In the genomic region with DNA sequence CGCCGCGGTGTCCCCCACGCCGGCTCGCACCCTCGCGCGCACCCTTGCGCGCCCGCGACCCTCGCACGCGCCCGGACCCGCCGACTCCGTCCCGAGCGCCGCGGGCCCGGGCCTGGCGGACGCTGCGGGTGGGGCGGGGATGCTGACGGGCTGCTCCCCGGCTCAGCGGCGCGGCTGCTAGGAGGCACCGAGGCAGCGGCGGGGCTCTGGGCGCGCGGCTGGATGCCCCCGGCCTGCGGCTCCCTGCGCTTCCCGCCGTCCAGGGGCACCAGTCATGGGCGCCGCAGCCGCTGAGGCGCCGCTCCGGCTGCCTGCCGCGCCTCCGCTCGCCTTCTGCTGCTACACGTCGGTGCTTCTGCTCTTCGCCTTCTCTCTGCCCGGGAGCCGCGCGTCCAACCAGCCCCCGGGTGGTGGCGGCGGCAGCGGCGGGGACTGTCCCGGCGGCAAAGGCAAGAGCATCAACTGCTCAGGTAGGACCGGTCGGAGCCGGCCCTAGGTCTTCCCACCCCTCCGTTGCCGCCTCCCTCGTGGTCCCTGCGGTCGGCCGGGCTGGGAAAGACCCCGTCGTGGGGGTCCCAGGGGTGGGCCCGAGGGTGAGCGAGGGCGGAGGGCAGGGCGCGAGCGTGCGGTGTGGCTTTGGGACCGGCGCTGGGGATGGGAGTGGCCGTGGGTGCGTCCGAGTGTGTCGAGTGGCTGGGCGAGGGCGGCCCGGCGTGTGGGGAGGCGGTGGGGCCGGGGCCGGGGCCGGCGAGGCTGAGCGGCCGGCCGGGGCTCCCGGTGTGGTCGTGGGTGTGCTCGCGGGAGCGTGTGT, we compare ENCODE assay signal across 8 cellular contexts. TPM values are rescaled to one million over a fixed set of nuclear protein-coding genes. Genes with fewer than 3 reads are reported as not detected.
DNase-seq lines count a peak whose midpoint lies in the region; ATAC-seq and TF ChIP-seq lines count a peak whose summit lies in the region.

No MANE protein-coding gene starts in this region.

- dilution Hi-C loops in mammary epithelial cell (cut with HindIII; ENCODE audit: low sequenced_read_pairs): no loop called here

- H3K9me3 ChIP-seq in Caco-2: no peaks in the 10 kb centered on the region
- no peaks in the 10 kb centered on the region for H3K9me3 ChIP-seq in mammary epithelial cell (replicated peaks; ENCODE audit: insufficient read depth, low read length)

- TF ChIP-seq CTCF in Caco-2 (IDR thresholded peaks at IDR 0.05; ENCODE audit: insufficient read depth in 1 of 2, low read depth in 1 of 2, low read length in 1 of 2, severe bottlenecking in 1 of 2, unreplicated experiment in 1 of 2): no peak
- no peak for TF ChIP-seq CTCF in HL-60 (IDR thresholded peaks at IDR 0.05; ENCODE audit: insufficient read depth, low read length)
- no peak for TF ChIP-seq CTCF in mammary epithelial cell (conservative IDR thresholded peaks at IDR 0.05 in 1 of 2, IDR thresholded peaks at IDR 0.05 in 1 of 2; ENCODE audit: extremely low read depth in 1 of 2, insufficient read depth in 1 of 2, low read depth in 1 of 2, low read length in 2 of 2)

- peak overlapping the region; percentile 98 for H3K4me2 ChIP-seq in mammary epithelial cell (ENCODE audit: insufficient read depth, low read depth, low read length)

- no peaks in the 10 kb centered on the region for H3K27me3 ChIP-seq in Caco-2 (replicated peaks; ENCODE audit: control insufficient read depth, insufficient read depth, low read length)
- H3K27me3 ChIP-seq in HL-60 (ENCODE audit: insufficient read depth, poor library complexity, severe bottlenecking): peaks cover 30% of the 10 kb centered on the region
- no peaks in the 10 kb centered on the region for H3K27me3 ChIP-seq in mammary epithelial cell (ENCODE audit: insufficient read depth, low read length)

- H3K4me3 ChIP-seq in Caco-2 (ENCODE audit: low read depth, low read length): peak overlapping the region; percentile 64
- peak overlapping the region; percentile 40 for H3K4me3 ChIP-seq in HL-60 (replicated peaks; ENCODE audit: insufficient read depth, low read length)
- peak overlapping the region; percentile 62 to 77 (median 72) for H3K4me3 ChIP-seq in mammary epithelial cell (replicated peaks in 1 of 3; ENCODE audit: insufficient read depth in 1 of 3, low read depth in 2 of 3, low read length in 3 of 3)

- POLR2A ChIA-PET in Caco-2 (lab: Charles Lee): interaction anchor here (0.6 to 0.9 kb wide), 3 partner anchors 47 to 149 kb away, joined by 3 to 8 read pairs (median 6); partner anchors contain the start of gene MSANTD3

- ATAC-seq in GM21360 (IDR thresholded peaks at IDR 0.05; ENCODE audit: unreplicated experiment): peak; percentile 77

- CTCF ChIA-PET in Caco-2 (lab: Charles Lee) (interaction anchor here (0.6 to 1.1 kb wide), 11 partner anchors 8 to 1449 kb away, joined by 3 to 8 read pairs (median 4); no protein-coding TSS in a partner anchor), mammary epithelial cell (lab: Charles Lee; ENCODE audit: low non-redundant PET) (interaction anchor here (0.6 kb wide), 1 partner anchor 417 kb away, joined by 6 read pairs; no protein-coding TSS in a partner anchor)

- H3K36me3 ChIP-seq in Caco-2 (ENCODE audit: control insufficient read depth, insufficient read depth, low read length): no peaks in the 10 kb centered on the region
- H3K36me3 ChIP-seq in mammary epithelial cell (ENCODE audit: insufficient read depth, low read length): no peaks in the 10 kb centered on the region

- intact Hi-C loops in Caco-2 (cut with micrococcal nuclease; ENCODE audit: unreplicated experiment): loop anchor here (2.0 kb wide), 1 partner anchor 47 kb away; the partner anchor contains the start of gene MSANTD3
- intact Hi-C loops in mammary epithelial cell (cut with micrococcal nuclease): no loop called here

- peaks cover 3% of the 10 kb centered on the region for H3K27me3 Mint-ChIP-seq in Caco-2 (ENCODE audit: insufficient read depth, unreplicated experiment)

- H3K4me1 Mint-ChIP-seq in Caco-2 (ENCODE audit: low read depth, unreplicated experiment): peaks cover 6% of the 10 kb centered on the region

- in situ Hi-C loops in mammary epithelial cell (cut with MboI; ENCODE audit: low sequenced_read_pairs in 2 of 2): no loop called here

- DNase-seq in Caco-2 (peak; percentile 46 to 66), HL-60 (ENCODE audit: low read depth in 1 of 2, low spot score in 1 of 2) (peak; percentile 4 to 38), T-helper 2 cell (peak in 3 of 5 experiments; percentile 4 to 49 (median 7)), mammary epithelial cell (peak; percentile 35), kidney tubule cell (ENCODE audit: low spot score) (peak; percentile 55), GF-D8 (lab: John Stamatoyannopoulos, UW) (no peak)
- peak; percentile 5 to 27 for DNase-seq in stimulated activated CD4-positive, alpha-beta T cell treated with anti-CD3 and anti-CD28 coated beads, Interleukin-4, amount 100 ng/mL, for 4 hours

- no peak overlapping the region for H3K9ac ChIP-seq in mammary epithelial cell (ENCODE audit: insufficient read depth, low read length)

- H3K27ac Mint-ChIP-seq in Caco-2 (ENCODE audit: unreplicated experiment): no peak overlapping the region

- no TSS peak for BruUV-seq in Caco-2 (replicated peaks; lab: Mats Ljungman, UMichigan)
- BruUV-seq in mammary epithelial cell (replicated peaks; lab: Mats Ljungman, UMichigan): no TSS peak

- no peaks in the 10 kb centered on the region for H3K36me3 Mint-ChIP-seq in Caco-2 (ENCODE audit: insufficient read depth, unreplicated experiment)

- H3K4me3 Mint-ChIP-seq in Caco-2 (ENCODE audit: unreplicated experiment): peak overlapping the region; percentile 73

- 10% methylated on average over 2 of the region's 110 CpGs for WGBS in mammary epithelial cell (ENCODE audit: low coverage, missing lambda C conversion rate)

- peak overlapping the region; percentile 91 for H2AFZ ChIP-seq in mammary epithelial cell (ENCODE audit: low read depth, low read length)

- no peaks in the 10 kb centered on the region for H3K4me1 ChIP-seq in Caco-2
- H3K4me1 ChIP-seq in mammary epithelial cell (ENCODE audit: insufficient read depth, low read length): no peaks in the 10 kb centered on the region

- no peaks in the 10 kb centered on the region for H3K9me3 Mint-ChIP-seq in Caco-2 (ENCODE audit: unreplicated experiment)

- H3K27ac ChIP-seq in HL-60 (replicated peaks) (no peak overlapping the region), mammary epithelial cell (ENCODE audit: insufficient read depth, low read depth, low read length) (no peak overlapping the region)

- no peaks in the 10 kb centered on the region for H3K79me2 ChIP-seq in mammary epithelial cell (ENCODE audit: insufficient read depth, low read length)

- H4K20me1 ChIP-seq in mammary epithelial cell (ENCODE audit: insufficient read depth, low read length): no peaks in the 10 kb centered on the region

RNA-seq across cellular contexts. Expression of gene TMEFF1, which starts 0.5 kb away (rescaled TPM):
- total RNA-seq in Caco-2 (2022): 2.7 and 4.2 TPM in 2 replicates
- under 1 TPM; 0.26 to 0.33 TPM for total RNA-seq in mammary epithelial cell
- polyA plus RNA-seq in mammary epithelial cell: 0.32 TPM
- polyA minus RNA-seq in mammary epithelial cell: not detected

RNA-seq across cellular contexts. Expression of gene MSANTD3, which starts 46.5 kb away (rescaled TPM):
- total RNA-seq in Caco-2 (2022) (25.9 and 27.7 TPM in 2 replicates), mammary epithelial cell (10 to 100 TPM; 44.3 to 74.0 TPM)
- polyA plus RNA-seq in mammary epithelial cell: 46.8 TPM
- 36.7 TPM for polyA minus RNA-seq in mammary epithelial cell
